ENCODE assay signal across 22 cellular contexts in genomic region chr2:43012966-43013365, GRCh38.
"Had no signal": no experiment of that assay in that cellular context is flagged by ENCODE, and none has a peak within 500 bp of the region (broad histone marks: within the 10 kb centered on the region; RNA-seq: fewer than 3 reads in every experiment).

No MANE protein-coding gene starts in this region.

- H3K4me3 Mint-ChIP-seq: mesothelial cell of epicardium; naive B cell; natural killer cell treated with Interleukin-12 subunit alpha and Interleukin-12 subunit beta and Interleukin-15 and Interleukin-18, amount 100 ng/mL, for 72 hours; neural crest cell; stimulated activated effector memory CD8-positive, alpha-beta T cell treated with anti-CD3 and anti-CD28 coated beads, Interleukin-12 subunit alpha, Interleukin-12 subunit beta, amount 100 ng/mL, for 72 hours had no signal

- H3K4me1 Mint-ChIP-seq: stimulated activated effector memory CD8-positive, alpha-beta T cell treated with anti-CD3 and anti-CD28 coated beads, Interleukin-12 subunit alpha, Interleukin-12 subunit beta, amount 100 ng/mL, for 72 hours had no signal

- H3K9me3 Mint-ChIP-seq: natural killer cell treated with Interleukin-12 subunit alpha and Interleukin-12 subunit beta and Interleukin-15 and Interleukin-18, amount 100 ng/mL, for 72 hours had no signal

- ATAC-seq: esophagus mucosa; gastroesophageal sphincter; heart left ventricle; left cardiac atrium; left lung; mucosa of descending colon; natural killer cell treated with Interleukin-12 subunit alpha and Interleukin-12 subunit beta and Interleukin-15 and Interleukin-18, amount 100 ng/mL, for 72 hours; sciatic nerve; stimulated activated effector memory CD8-positive, alpha-beta T cell treated with anti-CD3 and anti-CD28 coated beads, Interleukin-12 subunit alpha, Interleukin-12 subunit beta, amount 100 ng/mL, for 72 hours had no signal

- DNase-seq: dorsolateral prefrontal cortex; effector CD4-positive, alpha-beta T cell; foreskin fibroblast; heart left ventricle; left cardiac atrium; left lung; mesenchymal stem cell; naive B cell; stimulated activated CD4-positive, alpha-beta T cell treated with anti-CD3 and anti-CD28 coated beads, Interleukin-2, amount 100 ng/mL, for 24 hours; stimulated activated CD4-positive, alpha-beta T cell treated with anti-CD3 and anti-CD28 coated beads, Interleukin-4, amount 100 ng/mL, for 24 hours; stimulated activated naive CD4-positive, alpha-beta T cell treated with Interleukin-2 at 50 U/mL for 16 hours; stomach; thyroid gland; trophoblast cell had no signal

- H3K27ac Mint-ChIP-seq: mesothelial cell of epicardium; natural killer cell treated with Interleukin-12 subunit alpha and Interleukin-12 subunit beta and Interleukin-15 and Interleukin-18, amount 100 ng/mL, for 72 hours; stimulated activated effector memory CD8-positive, alpha-beta T cell treated with anti-CD3 and anti-CD28 coated beads, Interleukin-12 subunit alpha, Interleukin-12 subunit beta, amount 100 ng/mL, for 72 hours had no signal

- H3K36me3 Mint-ChIP-seq: mesothelial cell of epicardium; natural killer cell treated with Interleukin-12 subunit alpha and Interleukin-12 subunit beta and Interleukin-15 and Interleukin-18, amount 100 ng/mL, for 72 hours; stimulated activated effector memory CD8-positive, alpha-beta T cell treated with anti-CD3 and anti-CD28 coated beads, Interleukin-12 subunit alpha, Interleukin-12 subunit beta, amount 100 ng/mL, for 72 hours had no signal
